20 cellular contexts compared by ENCODE assay signal in the genomic region with DNA sequence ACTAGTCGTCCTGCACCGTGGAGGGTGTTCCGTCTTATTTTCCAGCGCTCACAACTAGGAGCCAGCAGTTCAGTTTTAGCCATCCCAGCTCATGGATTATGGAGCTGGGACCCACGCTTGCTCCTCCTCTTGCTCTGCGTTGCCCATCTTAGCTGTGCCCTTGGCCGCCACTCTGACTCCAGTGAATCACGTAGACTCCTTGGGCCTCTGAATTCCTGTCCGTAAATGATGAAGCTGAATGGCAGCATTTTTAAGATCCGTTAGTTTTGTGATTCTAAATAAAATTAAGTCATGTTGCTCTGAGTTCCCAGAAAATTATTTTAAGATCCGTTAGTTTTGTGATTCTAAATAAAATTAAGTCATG. TPM values are rescaled to one million over a fixed set of nuclear protein-coding genes. Genes with fewer than 3 reads are reported as not detected.
DNase-seq lines count a peak whose midpoint lies in the region; ATAC-seq and TF ChIP-seq lines count a peak whose summit lies in the region.
"Had no signal": no experiment of that assay in that cellular context is flagged by ENCODE, and none has a peak within 500 bp of the region (broad histone marks: within the 10 kb centered on the region; RNA-seq: fewer than 3 reads in every experiment).

No MANE protein-coding gene starts in this region.

- H4K20me1 ChIP-seq in mammary epithelial cell (ENCODE audit: insufficient read depth, low read length) (no peaks in the 10 kb centered on the region), GM23338 (replicated peaks; ENCODE audit: insufficient read depth) (peaks cover 35% of the 10 kb centered on the region)

- no peak for TF ChIP-seq POLR2A in uterus (IDR thresholded peaks at IDR 0.05)

- BruUV-seq in MCF 10A (replicated peaks; lab: Mats Ljungman, UMichigan) (no TSS peak), mammary epithelial cell (replicated peaks; lab: Mats Ljungman, UMichigan) (no TSS peak), A673 (replicated peaks; lab: Mats Ljungman, UMichigan) (no TSS peak)

- peaks cover 11% of the 10 kb centered on the region for H3K36me3 Mint-ChIP-seq in MCF 10A (ENCODE audit: insufficient read depth, unreplicated experiment)
- H3K36me3 Mint-ChIP-seq in GM23338 (ENCODE audit: low read depth) = peaks cover 43% of the 10 kb centered on the region

- H3K27ac Mint-ChIP-seq in MCF 10A (ENCODE audit: low read depth, unreplicated experiment) (peak overlapping the region; percentile 58), GM23338 (no peak overlapping the region)
- H3K27ac Mint-ChIP-seq: activated naive CD4-positive, alpha-beta T cell treated with anti-CD3 and anti-CD28 coated beads, Interleukin-2, amount 10 ng/mL, durations not matched to agents 7 days and 5 days had no signal

- POLR2A ChIA-PET in MCF 10A (lab: Yijun Ruan, JAX) (interaction anchor here (1.1 to 2.8 kb wide), 5 partner anchors 11 to 75 kb away, joined by 3 to 23 read pairs (median 3); a partner anchor contains a TSS), A673 (lab: Charles Lee; ENCODE audit: low non-redundant PET) (no interaction called here)

- H3K4me2 ChIP-seq in mammary epithelial cell (ENCODE audit: insufficient read depth, low read depth, low read length) (no peak overlapping the region), GM23338 (no peak overlapping the region)
- H3K4me2 ChIP-seq: smooth muscle cell had no signal

- no peaks in the 10 kb centered on the region for H3K9me3 ChIP-seq in mammary epithelial cell (replicated peaks; ENCODE audit: insufficient read depth, low read length)
- H3K9me3 ChIP-seq in psoas muscle = no peaks in the 10 kb centered on the region
- H3K9me3 ChIP-seq in uterus = no peaks in the 10 kb centered on the region
- H3K9me3 ChIP-seq in A673 (ENCODE audit: low read depth, low read length, poor library complexity, severe bottlenecking) = no peaks in the 10 kb centered on the region

- 89% methylated on average over 10 of the region's 11 CpGs for whole genome bisulfite sequencing in mammary epithelial cell (ENCODE audit: low coverage, missing lambda C conversion rate)
- 40 to 63% (median 45%) methylated on average over 11 of the region's 11 CpGs for WGBS in psoas muscle, 3 donors

- ATAC-seq in psoas muscle = peak in 3 of 4 donors; percentile 44 to 59 (median 45)
- ATAC-seq in GM23338 = no peak
- ATAC-seq: naive thymus-derived CD8-positive, alpha-beta T cell had no signal

- DNase-seq in MCF 10A (ENCODE audit: unreplicated experiment) = no peak
- no peak for DNase-seq in mammary epithelial cell
- no peak for DNase-seq in coronary artery (ENCODE audit: low spot score)
- DNase-seq in psoas muscle = no peak
- DNase-seq in uterus = no peak
- DNase-seq in A673 (ENCODE audit: low spot score) = no peak
- no peak for DNase-seq in MV-4-11 (lab: John Stamatoyannopoulos, UW)
- no peak for DNase-seq in GM23338 (ENCODE audit: low spot score)
- DNase-seq: activated CD4-positive, alpha-beta T cell treated with anti-CD3 and anti-CD28 coated beads, Interleukin-2, amount 50 U/mL, for 4 hours; activated naive CD4-positive, alpha-beta T cell treated with anti-CD3 and anti-CD28 coated beads, Interleukin-2, amount 10 ng/mL, durations not matched to agents 7 days and 5 days; activated T-cell treated with anti-CD3 and anti-CD28 coated beads, Interleukin-2, amount 50 U/mL, for 24 hours; cortex of kidney; GOT3; mesendoderm; naive thymus-derived CD8-positive, alpha-beta T cell; NCI-H2107; NCI-H526; SIG-M5 had no signal

- H3K27ac ChIP-seq in mammary epithelial cell (ENCODE audit: insufficient read depth, low read depth, low read length) (no peak overlapping the region), coronary artery (peak overlapping the region; percentile 50 to 87), psoas muscle (no peak overlapping the region), uterus (peak overlapping the region; percentile 38 to 43), A673 (ENCODE audit: low read depth, low read length, poor library complexity, severe bottlenecking) (no peak overlapping the region), GM23338 (ENCODE audit: low read depth) (no peak overlapping the region)

- H3K79me2 ChIP-seq in mammary epithelial cell (ENCODE audit: insufficient read depth, low read length) (peaks cover 86% of the 10 kb centered on the region), GM23338 (replicated peaks; ENCODE audit: insufficient read depth) (peaks cover 100% of the 10 kb centered on the region)

- H3K4me1 Mint-ChIP-seq in MCF 10A (ENCODE audit: insufficient read depth, unreplicated experiment) (peaks cover 37% of the 10 kb centered on the region), GM23338 (peaks cover 44% of the 10 kb centered on the region)

- 0 out of 2 replicates have a peak, but pooled peaks cover 2% of the 10 kb centered on the region for H3F3A ChIP-seq in GM23338 (replicated peaks; ENCODE audit: low read depth)

- H2AFZ ChIP-seq in mammary epithelial cell (ENCODE audit: low read depth, low read length) (no peak overlapping the region), GM23338 (no peak overlapping the region)

- in situ Hi-C loops in mammary epithelial cell (cut with MboI; ENCODE audit: low sequenced_read_pairs in 2 of 2) = no loop called here

- H3K4me3 Mint-ChIP-seq in MCF 10A (ENCODE audit: unreplicated experiment) = no peak overlapping the region
- no peak overlapping the region; the same call in 2 of the 3 replicates for H3K4me3 Mint-ChIP-seq in GM23338
- H3K4me3 Mint-ChIP-seq: activated naive CD4-positive, alpha-beta T cell treated with anti-CD3 and anti-CD28 coated beads, Interleukin-2, amount 10 ng/mL, durations not matched to agents 7 days and 5 days; activated T-cell treated with anti-CD3 and anti-CD28 coated beads, Interleukin-2, amount 50 U/mL, for 24 hours; naive thymus-derived CD8-positive, alpha-beta T cell had no signal

- H3K9me2 ChIP-seq in GM23338 (ENCODE audit: insufficient read depth) = no peaks in the 10 kb centered on the region

- H3K27me3 Mint-ChIP-seq in MCF 10A (ENCODE audit: insufficient read depth, unreplicated experiment) (no peaks in the 10 kb centered on the region), GM23338 (ENCODE audit: insufficient read depth, low read depth, poor library complexity) (peaks cover 11% of the 10 kb centered on the region)
- H3K27me3 Mint-ChIP-seq: activated naive CD4-positive, alpha-beta T cell treated with anti-CD3 and anti-CD28 coated beads, Interleukin-2, amount 10 ng/mL, durations not matched to agents 7 days and 5 days; activated T-cell treated with anti-CD3 and anti-CD28 coated beads, Interleukin-2, amount 50 U/mL, for 24 hours; naive thymus-derived CD8-positive, alpha-beta T cell had no signal

- H3K4me1 ChIP-seq in mammary epithelial cell (ENCODE audit: insufficient read depth, low read length) (peaks cover 19% of the 10 kb centered on the region), psoas muscle (peaks cover 24% of the 10 kb centered on the region), uterus (peaks cover 8 to 12% of the 10 kb centered on the region in 2 donors), A673 (ENCODE audit: insufficient read depth, low read length, poor library complexity, severe bottlenecking) (no peaks in the 10 kb centered on the region), GM23338 (ENCODE audit: insufficient read depth) (peaks cover 22% of the 10 kb centered on the region)

- intact Hi-C loops in MCF 10A (cut with micrococcal nuclease) = no loop called here
- intact Hi-C loops in mammary epithelial cell (cut with micrococcal nuclease) = no loop called here
- intact Hi-C loops in psoas muscle (cut with DNase I) = no loop called here
- intact Hi-C loops in uterus (cut with DNase I; ENCODE audit: low total_unique reads) = no loop called here
- intact Hi-C loops in A673 (cut with micrococcal nuclease; ENCODE audit: unreplicated experiment) = no loop called here

- TF ChIP-seq CTCF in MCF 10A (IDR thresholded peaks at IDR 0.05; ENCODE audit: unreplicated experiment) (no peak), mammary epithelial cell (conservative IDR thresholded peaks at IDR 0.05 in 1 of 2, IDR thresholded peaks at IDR 0.05 in 1 of 2; ENCODE audit: extremely low read depth in 1 of 2, insufficient read depth in 1 of 2, low read depth in 1 of 2, low read length in 2 of 2) (no peak), coronary artery (IDR thresholded peaks at IDR 0.05) (no peak), psoas muscle (IDR thresholded peaks at IDR 0.05) (no peak), uterus (IDR thresholded peaks at IDR 0.05) (no peak), A673 (conservative IDR thresholded peaks at IDR 0.05; ENCODE audit: low read depth, low read length) (no peak), GM23338 (conservative IDR thresholded peaks at IDR 0.05; ENCODE audit: low read depth in 2 of 2) (no peak)

- dilution Hi-C loops in mammary epithelial cell (cut with HindIII; ENCODE audit: low sequenced_read_pairs) = no loop called here

- H3K27me3 ChIP-seq in mammary epithelial cell (ENCODE audit: insufficient read depth, low read length) (no peaks in the 10 kb centered on the region), psoas muscle (ENCODE audit: insufficient read depth in 3 of 3, low read length in 2 of 3) (peaks cover 0 to 6% (median 0%) of the 10 kb centered on the region in 3 donors), uterus (no peaks in the 10 kb centered on the region), A673 (replicated peaks; ENCODE audit: insufficient read depth, low read depth, low read length, poor library complexity) (no peaks in the 10 kb centered on the region), GM23338 (ENCODE audit: insufficient read depth) (no peaks in the 10 kb centered on the region)

- CTCF ChIA-PET in MCF 10A (lab: Yijun Ruan, JAX) (interaction anchor here (1.0 to 1.5 kb wide), 2 partner anchors 78 to 86 kb away, joined by 3 to 4 read pairs; no protein-coding TSS in a partner anchor), mammary epithelial cell (lab: Charles Lee; ENCODE audit: low non-redundant PET) (interaction anchor here (0.7 kb wide), 1 partner anchor 59 kb away, joined by 3 read pairs; no protein-coding TSS in a partner anchor), A673 (lab: Charles Lee) (no interaction called here)

- no peaks in the 10 kb centered on the region for H3K36me3 ChIP-seq in mammary epithelial cell (ENCODE audit: insufficient read depth, low read length)
- H3K36me3 ChIP-seq in psoas muscle (ENCODE audit: insufficient read depth in 1 of 2, low read depth in 1 of 2) = no peaks in the 10 kb centered on the region
- H3K36me3 ChIP-seq in uterus = no peaks in the 10 kb centered on the region
- H3K36me3 ChIP-seq in A673 (ENCODE audit: insufficient read depth, low read length, poor library complexity, severe bottlenecking) = no peaks in the 10 kb centered on the region
- H3K36me3 ChIP-seq in GM23338 (ENCODE audit: insufficient read depth) = no peaks in the 10 kb centered on the region; the same call in 1 of the 2 replicates

- no peak overlapping the region for H3K9ac ChIP-seq in mammary epithelial cell (ENCODE audit: insufficient read depth, low read length)

- no peak overlapping the region for H3K4me3 ChIP-seq in mammary epithelial cell (replicated peaks in 1 of 3; ENCODE audit: insufficient read depth in 1 of 3, low read depth in 2 of 3, low read length in 3 of 3)
- H3K4me3 ChIP-seq in coronary artery = peak overlapping the region; percentile 34
- H3K4me3 ChIP-seq in psoas muscle = no peak overlapping the region
- H3K4me3 ChIP-seq in uterus = no peak overlapping the region
- H3K4me3 ChIP-seq in A673 (ENCODE audit: low read depth, low read length, poor library complexity, severe bottlenecking) = no peak overlapping the region
- H3K4me3 ChIP-seq in GM23338 = no peak overlapping the region
- H3K4me3 ChIP-seq: smooth muscle cell had no signal

- H3K9me3 Mint-ChIP-seq in MCF 10A (ENCODE audit: unreplicated experiment) (no peaks in the 10 kb centered on the region), GM23338 (no peaks in the 10 kb centered on the region)
- H3K9me3 Mint-ChIP-seq: activated naive CD4-positive, alpha-beta T cell treated with anti-CD3 and anti-CD28 coated beads, Interleukin-2, amount 10 ng/mL, durations not matched to agents 7 days and 5 days; activated T-cell treated with anti-CD3 and anti-CD28 coated beads, Interleukin-2, amount 50 U/mL, for 24 hours; naive thymus-derived CD8-positive, alpha-beta T cell had no signal

RNA-seq across cellular contexts. Expression of a gene that starts 23.8 kb away (rescaled TPM):
- total RNA-seq in MCF 10A (2022) = 62.2 and 77.9 TPM in 2 replicates
- total RNA-seq in mammary epithelial cell = 10 to 100 TPM; 67.7 to 69.7 TPM
- polyA plus RNA-seq in mammary epithelial cell = 59.1 TPM
- polyA minus RNA-seq in mammary epithelial cell = 235 TPM
- 1 to 10 TPM; 6.5 to 7.7 (median 7.0) TPM for total RNA-seq in psoas muscle
- 1 to 10 TPM; 2.7 to 4.7 (median 4.0) TPM for polyA plus RNA-seq in psoas muscle
- 10 to 100 TPM; 10.6 to 93.3 (median 28.3) TPM for total RNA-seq in uterus
- total RNA-seq in A673 (2021) = 62.5 and 63.1 TPM in 2 replicates
- 101 and 121 TPM in 2 replicates for total RNA-seq in GM23338 (2014; rRNA removed; shearing (Covaris generic))
- 15.6 and 17.7 TPM in 2 replicates for polyA plus RNA-seq in GM23338 (2016; fragmentation: Nextera tagmentation; extraction: Ambion mirVana)

RNA-seq across cellular contexts. Expression of a gene that starts 58.8 kb away (rescaled TPM):
- total RNA-seq in MCF 10A (2022) = 8.5 and 8.8 TPM in 2 replicates
- total RNA-seq in mammary epithelial cell = 1 to 10 TPM; 8.6 to 8.7 TPM
- polyA plus RNA-seq in mammary epithelial cell = 7.6 TPM
- 20.8 TPM for polyA minus RNA-seq in mammary epithelial cell
- under 1 TPM; 0.22 to 0.56 (median 0.25) TPM for total RNA-seq in psoas muscle
- under 1 TPM in 2 of 3 donors, not detected in 1; 0.05 to 0.08 TPM for polyA plus RNA-seq in psoas muscle
- 10 to 100 TPM in 3 of 4 donors, 1 to 10 TPM in 1; 8.8 to 28.7 (median 14.7) TPM for total RNA-seq in uterus
- 4.1 and 4.9 TPM in 2 replicates for total RNA-seq in A673 (2021)
- 0.58 and 1.2 TPM in 2 replicates for total RNA-seq in GM23338 (2014; rRNA removed; shearing (Covaris generic))
- 0.43 and 0.58 TPM in 2 replicates for polyA plus RNA-seq in GM23338 (2016; fragmentation: Nextera tagmentation; extraction: Ambion mirVana)
- total RNA-seq: T-helper 1 cell treated with Interleukin-12 subunit alpha and Interleukin-12 subunit beta and Interleukin-4 antibody, amounts not matched to agents 30 ng/mL and 1 ng/mL, for 36 hours had no signal

Comparison
In these comparisons a context has a peak if more than half of its experiments do, and no peak if none do; other contexts are left out.
1. H3K27ac ChIP-seq: peak in coronary artery (2 of 2) and uterus (2 of 2); none in mammary epithelial cell (single experiment), psoas muscle (single experiment), A673 (single experiment) and GM23338 (single experiment).